ENCODE assay signal across 1 cellular context in the genomic region with DNA sequence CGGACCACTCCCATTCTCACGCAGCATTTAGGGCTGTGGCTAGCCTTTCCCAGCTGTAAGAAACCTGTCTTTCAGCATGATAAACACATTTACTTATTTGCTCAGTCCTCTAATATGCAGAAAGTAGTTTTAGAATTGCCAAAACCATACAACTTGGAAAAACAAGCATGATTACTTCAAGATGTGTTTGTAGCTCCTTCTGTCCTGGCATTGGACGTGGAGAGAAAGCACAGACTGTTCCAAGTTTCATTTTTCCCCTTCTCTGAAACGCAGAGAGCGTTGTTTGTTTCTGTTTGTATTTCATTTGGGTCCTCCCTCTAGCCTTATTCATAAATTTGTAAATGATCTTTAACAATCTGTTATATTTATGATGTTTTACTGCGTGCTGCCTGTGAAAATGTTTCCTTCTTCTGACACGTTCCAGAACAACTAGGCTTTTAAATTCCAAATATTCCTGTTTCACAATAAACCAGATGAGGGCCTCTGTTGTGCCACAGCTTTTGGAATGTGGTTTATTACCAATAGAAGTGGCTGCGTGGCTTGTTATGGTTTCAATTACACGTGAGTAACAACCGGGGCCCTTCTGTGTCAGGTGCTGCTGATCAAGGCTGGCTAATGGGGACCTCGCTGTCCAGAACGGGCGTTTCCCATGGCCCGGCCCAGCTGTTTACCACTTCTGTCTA.
TF ChIP-seq lines count a peak whose summit lies in the region.

No MANE protein-coding gene starts in this region.

TF ChIP-seq in K562, 482 proteins besides CTCF, POLR2A, EP300 and RAD21:
- TF ChIP-seq NCOA6 (IDR thresholded peaks at IDR 0.05) (no peak), GABPA (tag; conservative IDR thresholded peaks at IDR 0.05; ENCODE audit: low read depth) (no peak), ZNF184 (CRISPR knock-in tag; IDR thresholded peaks at IDR 0.05) (no peak), KLF6 (CRISPR knock-in tag; IDR thresholded peaks at IDR 0.05; ENCODE audit: borderline replicate concordance) (no peak), GTF2F1 (IDR thresholded peaks at IDR 0.05; ENCODE audit: low read depth, low read length) (no peak)
- TF ChIP-seq, protein P1, sequence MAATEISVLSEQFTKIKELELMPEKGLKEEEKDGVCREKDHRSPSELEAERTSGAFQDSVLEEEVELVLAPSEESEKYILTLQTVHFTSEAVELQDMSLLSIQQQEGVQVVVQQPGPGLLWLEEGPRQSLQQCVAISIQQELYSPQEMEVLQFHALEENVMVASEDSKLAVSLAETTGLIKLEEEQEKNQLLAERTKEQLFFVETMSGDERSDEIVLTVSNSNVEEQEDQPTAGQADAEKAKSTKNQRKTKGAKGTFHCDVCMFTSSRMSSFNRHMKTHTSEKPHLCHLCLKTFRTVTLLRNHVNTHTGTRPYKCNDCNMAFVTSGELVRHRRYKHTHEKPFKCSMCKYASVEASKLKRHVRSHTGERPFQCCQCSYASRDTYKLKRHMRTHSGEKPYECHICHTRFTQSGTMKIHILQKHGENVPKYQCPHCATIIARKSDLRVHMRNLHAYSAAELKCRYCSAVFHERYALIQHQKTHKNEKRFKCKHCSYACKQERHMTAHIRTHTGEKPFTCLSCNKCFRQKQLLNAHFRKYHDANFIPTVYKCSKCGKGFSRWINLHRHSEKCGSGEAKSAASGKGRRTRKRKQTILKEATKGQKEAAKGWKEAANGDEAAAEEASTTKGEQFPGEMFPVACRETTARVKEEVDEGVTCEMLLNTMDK (IDR thresholded peaks at IDR 0.05; ENCODE audit: borderline replicate concordance, insufficient read depth, low read depth, low read length, poor library complexity, severe bottlenecking) = no peak
- TF ChIP-seq, protein P2, sequence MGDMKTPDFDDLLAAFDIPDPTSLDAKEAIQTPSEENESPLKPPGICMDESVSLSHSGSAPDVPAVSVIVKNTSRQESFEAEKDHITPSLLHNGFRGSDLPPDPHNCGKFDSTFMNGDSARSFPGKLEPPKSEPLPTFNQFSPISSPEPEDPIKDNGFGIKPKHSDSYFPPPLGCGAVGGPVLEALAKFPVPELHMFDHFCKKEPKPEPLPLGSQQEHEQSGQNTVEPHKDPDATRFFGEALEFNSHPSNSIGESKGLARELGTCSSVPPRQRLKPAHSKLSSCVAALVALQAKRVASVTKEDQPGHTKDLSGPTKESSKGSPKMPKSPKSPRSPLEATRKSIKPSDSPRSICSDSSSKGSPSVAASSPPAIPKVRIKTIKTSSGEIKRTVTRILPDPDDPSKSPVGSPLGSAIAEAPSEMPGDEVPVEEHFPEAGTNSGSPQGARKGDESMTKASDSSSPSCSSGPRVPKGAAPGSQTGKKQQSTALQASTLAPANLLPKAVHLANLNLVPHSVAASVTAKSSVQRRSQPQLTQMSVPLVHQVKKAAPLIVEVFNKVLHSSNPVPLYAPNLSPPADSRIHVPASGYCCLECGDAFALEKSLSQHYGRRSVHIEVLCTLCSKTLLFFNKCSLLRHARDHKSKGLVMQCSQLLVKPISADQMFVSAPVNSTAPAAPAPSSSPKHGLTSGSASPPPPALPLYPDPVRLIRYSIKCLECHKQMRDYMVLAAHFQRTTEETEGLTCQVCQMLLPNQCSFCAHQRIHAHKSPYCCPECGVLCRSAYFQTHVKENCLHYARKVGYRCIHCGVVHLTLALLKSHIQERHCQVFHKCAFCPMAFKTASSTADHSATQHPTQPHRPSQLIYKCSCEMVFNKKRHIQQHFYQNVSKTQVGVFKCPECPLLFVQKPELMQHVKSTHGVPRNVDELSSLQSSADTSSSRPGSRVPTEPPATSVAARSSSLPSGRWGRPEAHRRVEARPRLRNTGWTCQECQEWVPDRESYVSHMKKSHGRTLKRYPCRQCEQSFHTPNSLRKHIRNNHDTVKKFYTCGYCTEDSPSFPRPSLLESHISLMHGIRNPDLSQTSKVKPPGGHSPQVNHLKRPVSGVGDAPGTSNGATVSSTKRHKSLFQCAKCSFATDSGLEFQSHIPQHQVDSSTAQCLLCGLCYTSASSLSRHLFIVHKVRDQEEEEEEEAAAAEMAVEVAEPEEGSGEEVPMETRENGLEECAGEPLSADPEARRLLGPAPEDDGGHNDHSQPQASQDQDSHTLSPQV (IDR thresholded peaks at IDR 0.05) = no peak
TF ChIP-seq in K562: peak in this region for 0.
